37 cellular contexts compared by ENCODE assay signal in the genomic region with DNA sequence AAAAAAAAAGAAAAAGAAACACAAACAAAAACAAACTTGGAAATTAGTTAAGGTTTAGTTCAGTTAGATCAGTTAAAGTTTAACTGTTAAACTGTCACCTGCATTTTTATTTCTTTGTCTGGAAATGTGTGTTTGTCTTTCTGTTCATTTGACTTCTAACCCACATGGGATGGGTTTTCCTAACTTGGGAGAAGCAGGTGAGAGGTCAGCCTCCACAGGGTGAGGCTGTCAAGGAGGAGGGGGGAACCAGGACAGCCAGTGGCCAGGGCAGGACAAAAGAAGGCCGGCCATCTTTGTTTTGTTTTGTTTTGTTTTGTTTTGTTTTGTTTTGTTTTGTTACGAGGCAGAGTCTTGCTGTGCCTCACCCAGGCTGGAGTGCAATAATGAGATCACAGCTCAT. TPM values are rescaled to one million over a fixed set of nuclear protein-coding genes. Genes with fewer than 3 reads are reported as not detected.
"Had no signal": no experiment of that assay in that cellular context is flagged by ENCODE, and none has a peak within 500 bp of the region (broad histone marks: within the 10 kb centered on the region; RNA-seq: fewer than 3 reads in every experiment).

No MANE protein-coding gene starts in this region.

- H3K27ac ChIP-seq: gastroesophageal sphincter, hepatocyte, pancreas, psoas muscle, right atrium auricular region, upper lobe of right lung, WERI-Rb-1 had no signal

- H2AFZ ChIP-seq: hepatocyte had no signal

- H3K9me3 ChIP-seq: gastroesophageal sphincter, pancreas, psoas muscle, right atrium auricular region, upper lobe of right lung had no signal

- H3K27me3 Mint-ChIP-seq: activated CD4-positive, alpha-beta memory T cell treated with anti-CD3 and anti-CD28 coated beads for 36 hours; activated naive CD4-positive, alpha-beta T cell treated with anti-CD3 and anti-CD28 coated beads, Interleukin-2, amount 50 U/mL, for 24 hours; effector memory CD8-positive, alpha-beta T cell; natural killer cell treated with Interleukin-12 subunit alpha and Interleukin-12 subunit beta and Interleukin-15 and Interleukin-18, amount 100 ng/mL, for 72 hours; stimulated activated memory B cell treated with anti-CD40 and anti-IgM and Interleukin-4, amounts not matched to agents 10 μg/mL and 1 μg/mL and 100 μg/mL, for 72 hours; stimulated activated naive CD8-positive, alpha-beta T cell treated with anti-CD3 and anti-CD28 coated beads, Interleukin-15, amount 100 ng/mL, for 72 hours; T-helper 17 cell had no signal

- H3K4me1 ChIP-seq: pancreas, psoas muscle, right atrium auricular region, upper lobe of right lung had no signal

- DNase-seq: activated CD4-positive, alpha-beta memory T cell treated with anti-CD3 and anti-CD28 coated beads for 36 hours; activated CD4-positive, alpha-beta T cell treated with anti-CD3 and anti-CD28 coated beads, Interleukin-2, amount 10 ng/mL, durations not matched to agents 24 days and 14 days; activated CD4-positive, CD25-positive, alpha-beta regulatory T cell treated with anti-CD3 and anti-CD28 coated beads, Interleukin-2, amount 50 U/mL, for 72 hours; activated CD8-positive, alpha-beta memory T cell treated with anti-CD3 and anti-CD28 coated beads, Interleukin-2, amount 50 U/mL, for 4 hours; activated effector memory CD4-positive, alpha-beta T cell treated with anti-CD3 and anti-CD28 coated beads, Interleukin-2, amount 50 U/mL, for 16 hours; activated naive CD8-positive, alpha-beta T cell treated with anti-CD3 and anti-CD28 coated beads, Interleukin-2, amount 50 U/mL, for 24 hours; activated T-cell treated with anti-CD3 and anti-CD28 coated beads, Interleukin-2, amount 50 U/mL, for 1 hour; amygdala; caudate nucleus; cortex of kidney; effector memory CD8-positive, alpha-beta T cell; erythroblast; islet precursor cell; mesendoderm; pancreas; psoas muscle; stimulated activated CD4-positive, alpha-beta T cell treated with anti-CD3 and anti-CD28 coated beads, Interleukin-1b, Interleukin-23, amount 100 ng/mL, for 48 hours; stimulated activated CD4-positive, alpha-beta T cell treated with anti-CD3 and anti-CD28 coated beads, Interleukin-4, amount 100 ng/mL, for 4 hours; stimulated activated CD8-positive, alpha-beta memory T cell treated with anti-CD3 and anti-CD28 coated beads, Interleukin-4, amount 100 ng/mL, for 48 hours; stimulated activated naive CD8-positive, alpha-beta T cell treated with anti-CD3 and anti-CD28 coated beads, Interleukin-15, amount 100 ng/mL, for 72 hours; substantia nigra; T-helper 17 cell; T1000; upper lobe of right lung; WERI-Rb-1 had no signal

- H3K36me3 ChIP-seq: gastroesophageal sphincter, pancreas, right atrium auricular region, upper lobe of right lung, WERI-Rb-1 had no signal

- ATAC-seq: activated naive CD8-positive, alpha-beta T cell treated with anti-CD3 and anti-CD28 coated beads, Interleukin-2, amount 50 U/mL, for 24 hours; effector memory CD8-positive, alpha-beta T cell; gastroesophageal sphincter; natural killer cell treated with Interleukin-12 subunit alpha and Interleukin-12 subunit beta and Interleukin-15 and Interleukin-18, amount 100 ng/mL, for 72 hours; pancreas; psoas muscle; stimulated activated memory B cell treated with anti-CD40 and anti-IgM and Interleukin-4, amounts not matched to agents 10 μg/mL and 1 μg/mL and 100 μg/mL, for 72 hours; stimulated activated naive CD8-positive, alpha-beta T cell treated with anti-CD3 and anti-CD28 coated beads, Interleukin-15, amount 100 ng/mL, for 72 hours; T-helper 17 cell; upper lobe of right lung had no signal

- H3K9me3 Mint-ChIP-seq: activated CD4-positive, alpha-beta memory T cell treated with anti-CD3 and anti-CD28 coated beads for 36 hours; activated CD4-positive, alpha-beta T cell treated with anti-CD3 and anti-CD28 coated beads, Interleukin-2, amount 10 ng/mL, durations not matched to agents 24 days and 14 days; activated naive CD4-positive, alpha-beta T cell treated with anti-CD3 and anti-CD28 coated beads, Interleukin-2, amount 50 U/mL, for 24 hours; activated naive CD8-positive, alpha-beta T cell treated with anti-CD3 and anti-CD28 coated beads, Interleukin-2, amount 50 U/mL, for 24 hours; activated T-helper 1 cell treated with anti-CD3 and anti-CD28 coated beads, Interleukin-12 subunit alpha, Interleukin-12 subunit beta, Interleukin-2, Interleukin-4 antibody, amounts not matched to agents 30 ng/mL and 10 ng/mL and 1 ng/mL, durations not matched to agents 14 hours and 24 hours and 36 hours; effector memory CD8-positive, alpha-beta T cell; natural killer cell treated with Interleukin-12 subunit alpha and Interleukin-12 subunit beta and Interleukin-15 and Interleukin-18, amount 100 ng/mL, for 72 hours; stimulated activated memory B cell treated with anti-CD40 and anti-IgM and Interleukin-4, amounts not matched to agents 10 μg/mL and 1 μg/mL and 100 μg/mL, for 72 hours; stimulated activated naive CD8-positive, alpha-beta T cell treated with anti-CD3 and anti-CD28 coated beads, Interleukin-15, amount 100 ng/mL, for 72 hours had no signal

- H3K27ac Mint-ChIP-seq: activated CD4-positive, alpha-beta memory T cell treated with anti-CD3 and anti-CD28 coated beads for 36 hours; activated CD4-positive, alpha-beta T cell treated with anti-CD3 and anti-CD28 coated beads, Interleukin-2, amount 10 ng/mL, durations not matched to agents 24 days and 14 days; activated naive CD8-positive, alpha-beta T cell treated with anti-CD3 and anti-CD28 coated beads, Interleukin-2, amount 50 U/mL, for 24 hours; activated T-helper 1 cell treated with anti-CD3 and anti-CD28 coated beads, Interleukin-12 subunit alpha, Interleukin-12 subunit beta, Interleukin-2, Interleukin-4 antibody, amounts not matched to agents 30 ng/mL and 10 ng/mL and 1 ng/mL, durations not matched to agents 14 hours and 24 hours and 36 hours; effector memory CD8-positive, alpha-beta T cell; natural killer cell treated with Interleukin-12 subunit alpha and Interleukin-12 subunit beta and Interleukin-15 and Interleukin-18, amount 100 ng/mL, for 72 hours; stimulated activated memory B cell treated with anti-CD40 and anti-IgM and Interleukin-4, amounts not matched to agents 10 μg/mL and 1 μg/mL and 100 μg/mL, for 72 hours; stimulated activated naive CD8-positive, alpha-beta T cell treated with anti-CD3 and anti-CD28 coated beads, Interleukin-15, amount 100 ng/mL, for 72 hours; T-helper 17 cell had no signal

- H3K27me3 ChIP-seq: gastroesophageal sphincter, hepatocyte, pancreas, right atrium auricular region, upper lobe of right lung had no signal

- H3K4me3 ChIP-seq: gastroesophageal sphincter, hepatocyte, pancreas, psoas muscle, right atrium auricular region, smooth muscle cell, upper lobe of right lung had no signal

- H3K4me1 Mint-ChIP-seq: activated CD4-positive, alpha-beta T cell treated with anti-CD3 and anti-CD28 coated beads, Interleukin-2, amount 10 ng/mL, durations not matched to agents 24 days and 14 days; activated naive CD4-positive, alpha-beta T cell treated with anti-CD3 and anti-CD28 coated beads, Interleukin-2, amount 50 U/mL, for 24 hours; activated naive CD8-positive, alpha-beta T cell treated with anti-CD3 and anti-CD28 coated beads, Interleukin-2, amount 50 U/mL, for 24 hours; stimulated activated naive CD8-positive, alpha-beta T cell treated with anti-CD3 and anti-CD28 coated beads, Interleukin-15, amount 100 ng/mL, for 72 hours; T-helper 17 cell had no signal

- H3K36me3 Mint-ChIP-seq: activated CD4-positive, alpha-beta memory T cell treated with anti-CD3 and anti-CD28 coated beads for 36 hours; activated naive CD4-positive, alpha-beta T cell treated with anti-CD3 and anti-CD28 coated beads, Interleukin-2, amount 50 U/mL, for 24 hours; natural killer cell treated with Interleukin-12 subunit alpha and Interleukin-12 subunit beta and Interleukin-15 and Interleukin-18, amount 100 ng/mL, for 72 hours; stimulated activated memory B cell treated with anti-CD40 and anti-IgM and Interleukin-4, amounts not matched to agents 10 μg/mL and 1 μg/mL and 100 μg/mL, for 72 hours had no signal

- H3K4me2 ChIP-seq: hepatocyte, smooth muscle cell had no signal

- H3K4me3 Mint-ChIP-seq: activated CD4-positive, alpha-beta memory T cell treated with anti-CD3 and anti-CD28 coated beads for 36 hours; activated CD4-positive, alpha-beta T cell treated with anti-CD3 and anti-CD28 coated beads, Interleukin-2, amount 10 ng/mL, durations not matched to agents 24 days and 14 days; activated naive CD4-positive, alpha-beta T cell treated with anti-CD3 and anti-CD28 coated beads, Interleukin-2, amount 50 U/mL, for 24 hours; activated naive CD8-positive, alpha-beta T cell treated with anti-CD3 and anti-CD28 coated beads, Interleukin-2, amount 50 U/mL, for 24 hours; activated T-helper 1 cell treated with anti-CD3 and anti-CD28 coated beads, Interleukin-12 subunit alpha, Interleukin-12 subunit beta, Interleukin-2, Interleukin-4 antibody, amounts not matched to agents 30 ng/mL and 10 ng/mL and 1 ng/mL, durations not matched to agents 14 hours and 24 hours and 36 hours; effector memory CD8-positive, alpha-beta T cell; natural killer cell treated with Interleukin-12 subunit alpha and Interleukin-12 subunit beta and Interleukin-15 and Interleukin-18, amount 100 ng/mL, for 72 hours; stimulated activated memory B cell treated with anti-CD40 and anti-IgM and Interleukin-4, amounts not matched to agents 10 μg/mL and 1 μg/mL and 100 μg/mL, for 72 hours; stimulated activated naive CD8-positive, alpha-beta T cell treated with anti-CD3 and anti-CD28 coated beads, Interleukin-15, amount 100 ng/mL, for 72 hours; T-helper 17 cell had no signal

- H3K79me2 ChIP-seq: hepatocyte had no signal

RNA-seq across cellular contexts. Expression of gene GALR3, which starts 28.8 kb away (rescaled TPM):
- total RNA-seq: activated CD4-positive, alpha-beta T cell treated with anti-CD3 and anti-CD28 coated beads, Interleukin-2, amount 10 ng/mL, durations not matched to agents 24 days and 14 days; activated CD8-positive, alpha-beta memory T cell treated with anti-CD3 and anti-CD28 coated beads for 36 hours; activated T-helper 1 cell treated with anti-CD3 and anti-CD28 coated beads, Interleukin-12 subunit alpha, Interleukin-12 subunit beta, Interleukin-2, Interleukin-4 antibody, amounts not matched to agents 30 ng/mL and 10 ng/mL and 1 ng/mL, durations not matched to agents 14 hours and 24 hours and 36 hours; fibroblast of lung; gastroesophageal sphincter; hepatocyte; lower leg skin; mononuclear cell; natural killer cell treated with Interleukin-12 subunit alpha and Interleukin-12 subunit beta and Interleukin-15 and Interleukin-18, amount 100 ng/mL, for 72 hours; right atrium auricular region; smooth muscle cell; T-helper 17 cell; upper lobe of right lung had no signal
